1 cellular context compared by ENCODE assay signal in genomic region chr17:76529643-76530488, GRCh38.
A peak's percentile ranks its signal among the peaks of the same experiment; 100 is the strongest.
TF ChIP-seq lines count a peak whose summit lies in the region.

No MANE protein-coding gene starts in this region.

TF ChIP-seq in HepG2, 621 proteins besides CTCF, POLR2A, EP300 and RAD21 (continued from another document and continues in another):
- TF ChIP-seq PBX2 (CRISPR knock-in tag; IDR thresholded peaks at IDR 0.05) (no peak), ZNF605 (CRISPR knock-in tag; IDR thresholded peaks at IDR 0.05) (no peak), STAT5B (CRISPR knock-in tag; IDR thresholded peaks at IDR 0.05) (no peak), SALL1 (CRISPR knock-in tag; IDR thresholded peaks at IDR 0.05) (no peak), KMT2B (CRISPR knock-in tag; IDR thresholded peaks at IDR 0.05) (no peak), HIVEP1 (CRISPR knock-in tag; IDR thresholded peaks at IDR 0.05) (no peak), ZNF280D (CRISPR knock-in tag; IDR thresholded peaks at IDR 0.05) (no peak), NCOA2 (CRISPR knock-in tag; IDR thresholded peaks at IDR 0.05) (no peak; the same call in 1 of the 2 replicates), ZNF850 (CRISPR knock-in tag; conservative IDR thresholded peaks at IDR 0.05) (no peak), UBTF (CRISPR knock-in tag; IDR thresholded peaks at IDR 0.05) (peak; percentile 52), GMEB2 (CRISPR knock-in tag; IDR thresholded peaks at IDR 0.05; ENCODE audit: low read depth) (no peak), HCFC1 (IDR thresholded peaks at IDR 0.05; ENCODE audit: low read depth, low read length) (no peak), ZBTB34 (CRISPR knock-in tag; IDR thresholded peaks at IDR 0.05) (peak; percentile 57; the same call in 1 of the 2 replicates), HHEX (CRISPR knock-in tag; IDR thresholded peaks at IDR 0.05) (no peak), ZNF660 (CRISPR knock-in tag; IDR thresholded peaks at IDR 0.05; ENCODE audit: borderline replicate concordance, low read depth) (no peak), NFE2L1 (CRISPR knock-in tag; IDR thresholded peaks at IDR 0.05; ENCODE audit: borderline replicate concordance) (no peak), ZNF549 (CRISPR knock-in tag; IDR thresholded peaks at IDR 0.05) (no peak), ZXDC (CRISPR knock-in tag; IDR thresholded peaks at IDR 0.05) (0 out of 2 replicates have a peak, but pooled peaks have one; percentile 51), RELA (CRISPR knock-in tag; IDR thresholded peaks at IDR 0.05) (no peak), FOXP4 (CRISPR knock-in tag; IDR thresholded peaks at IDR 0.05) (no peak), GABPA (IDR thresholded peaks at IDR 0.05; ENCODE audit: low read depth, low read length) (no peak), GABPA (CRISPR knock-in tag; IDR thresholded peaks at IDR 0.05; ENCODE audit: low read depth) (no peak), IRX3 (CRISPR knock-in tag; IDR thresholded peaks at IDR 0.05; ENCODE audit: borderline replicate concordance, low read depth) (0 out of 2 replicates have a peak, but pooled peaks have one; percentile 45), ZFY (CRISPR knock-in tag; IDR thresholded peaks at IDR 0.05) (peak; percentile 57; the same call in 1 of the 2 replicates)
- TF ChIP-seq, protein P1, sequence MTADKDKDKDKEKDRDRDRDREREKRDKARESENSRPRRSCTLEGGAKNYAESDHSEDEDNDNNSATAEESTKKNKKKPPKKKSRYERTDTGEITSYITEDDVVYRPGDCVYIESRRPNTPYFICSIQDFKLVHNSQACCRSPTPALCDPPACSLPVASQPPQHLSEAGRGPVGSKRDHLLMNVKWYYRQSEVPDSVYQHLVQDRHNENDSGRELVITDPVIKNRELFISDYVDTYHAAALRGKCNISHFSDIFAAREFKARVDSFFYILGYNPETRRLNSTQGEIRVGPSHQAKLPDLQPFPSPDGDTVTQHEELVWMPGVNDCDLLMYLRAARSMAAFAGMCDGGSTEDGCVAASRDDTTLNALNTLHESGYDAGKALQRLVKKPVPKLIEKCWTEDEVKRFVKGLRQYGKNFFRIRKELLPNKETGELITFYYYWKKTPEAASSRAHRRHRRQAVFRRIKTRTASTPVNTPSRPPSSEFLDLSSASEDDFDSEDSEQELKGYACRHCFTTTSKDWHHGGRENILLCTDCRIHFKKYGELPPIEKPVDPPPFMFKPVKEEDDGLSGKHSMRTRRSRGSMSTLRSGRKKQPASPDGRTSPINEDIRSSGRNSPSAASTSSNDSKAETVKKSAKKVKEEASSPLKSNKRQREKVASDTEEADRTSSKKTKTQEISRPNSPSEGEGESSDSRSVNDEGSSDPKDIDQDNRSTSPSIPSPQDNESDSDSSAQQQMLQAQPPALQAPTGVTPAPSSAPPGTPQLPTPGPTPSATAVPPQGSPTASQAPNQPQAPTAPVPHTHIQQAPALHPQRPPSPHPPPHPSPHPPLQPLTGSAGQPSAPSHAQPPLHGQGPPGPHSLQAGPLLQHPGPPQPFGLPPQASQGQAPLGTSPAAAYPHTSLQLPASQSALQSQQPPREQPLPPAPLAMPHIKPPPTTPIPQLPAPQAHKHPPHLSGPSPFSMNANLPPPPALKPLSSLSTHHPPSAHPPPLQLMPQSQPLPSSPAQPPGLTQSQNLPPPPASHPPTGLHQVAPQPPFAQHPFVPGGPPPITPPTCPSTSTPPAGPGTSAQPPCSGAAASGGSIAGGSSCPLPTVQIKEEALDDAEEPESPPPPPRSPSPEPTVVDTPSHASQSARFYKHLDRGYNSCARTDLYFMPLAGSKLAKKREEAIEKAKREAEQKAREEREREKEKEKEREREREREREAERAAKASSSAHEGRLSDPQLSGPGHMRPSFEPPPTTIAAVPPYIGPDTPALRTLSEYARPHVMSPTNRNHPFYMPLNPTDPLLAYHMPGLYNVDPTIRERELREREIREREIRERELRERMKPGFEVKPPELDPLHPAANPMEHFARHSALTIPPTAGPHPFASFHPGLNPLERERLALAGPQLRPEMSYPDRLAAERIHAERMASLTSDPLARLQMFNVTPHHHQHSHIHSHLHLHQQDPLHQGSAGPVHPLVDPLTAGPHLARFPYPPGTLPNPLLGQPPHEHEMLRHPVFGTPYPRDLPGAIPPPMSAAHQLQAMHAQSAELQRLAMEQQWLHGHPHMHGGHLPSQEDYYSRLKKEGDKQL (CRISPR knock-in tag; IDR thresholded peaks at IDR 0.05; ENCODE audit: low read depth), result no peak
- TF ChIP-seq, protein P2, sequence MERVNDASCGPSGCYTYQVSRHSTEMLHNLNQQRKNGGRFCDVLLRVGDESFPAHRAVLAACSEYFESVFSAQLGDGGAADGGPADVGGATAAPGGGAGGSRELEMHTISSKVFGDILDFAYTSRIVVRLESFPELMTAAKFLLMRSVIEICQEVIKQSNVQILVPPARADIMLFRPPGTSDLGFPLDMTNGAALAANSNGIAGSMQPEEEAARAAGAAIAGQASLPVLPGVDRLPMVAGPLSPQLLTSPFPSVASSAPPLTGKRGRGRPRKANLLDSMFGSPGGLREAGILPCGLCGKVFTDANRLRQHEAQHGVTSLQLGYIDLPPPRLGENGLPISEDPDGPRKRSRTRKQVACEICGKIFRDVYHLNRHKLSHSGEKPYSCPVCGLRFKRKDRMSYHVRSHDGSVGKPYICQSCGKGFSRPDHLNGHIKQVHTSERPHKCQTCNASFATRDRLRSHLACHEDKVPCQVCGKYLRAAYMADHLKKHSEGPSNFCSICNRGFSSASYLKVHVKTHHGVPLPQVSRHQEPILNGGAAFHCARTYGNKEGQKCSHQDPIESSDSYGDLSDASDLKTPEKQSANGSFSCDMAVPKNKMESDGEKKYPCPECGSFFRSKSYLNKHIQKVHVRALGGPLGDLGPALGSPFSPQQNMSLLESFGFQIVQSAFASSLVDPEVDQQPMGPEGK (CRISPR knock-in tag; IDR thresholded peaks at IDR 0.05), result peak; percentile 68
- TF ChIP-seq, protein P3, sequence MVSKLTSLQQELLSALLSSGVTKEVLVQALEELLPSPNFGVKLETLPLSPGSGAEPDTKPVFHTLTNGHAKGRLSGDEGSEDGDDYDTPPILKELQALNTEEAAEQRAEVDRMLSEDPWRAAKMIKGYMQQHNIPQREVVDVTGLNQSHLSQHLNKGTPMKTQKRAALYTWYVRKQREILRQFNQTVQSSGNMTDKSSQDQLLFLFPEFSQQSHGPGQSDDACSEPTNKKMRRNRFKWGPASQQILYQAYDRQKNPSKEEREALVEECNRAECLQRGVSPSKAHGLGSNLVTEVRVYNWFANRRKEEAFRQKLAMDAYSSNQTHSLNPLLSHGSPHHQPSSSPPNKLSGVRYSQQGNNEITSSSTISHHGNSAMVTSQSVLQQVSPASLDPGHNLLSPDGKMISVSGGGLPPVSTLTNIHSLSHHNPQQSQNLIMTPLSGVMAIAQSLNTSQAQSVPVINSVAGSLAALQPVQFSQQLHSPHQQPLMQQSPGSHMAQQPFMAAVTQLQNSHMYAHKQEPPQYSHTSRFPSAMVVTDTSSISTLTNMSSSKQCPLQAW (CRISPR knock-in tag; IDR thresholded peaks at IDR 0.05), result peak; percentile 30; the same call in 1 of the 2 replicates
